ENCODE assay signal across 13 cellular contexts in the genomic region with DNA sequence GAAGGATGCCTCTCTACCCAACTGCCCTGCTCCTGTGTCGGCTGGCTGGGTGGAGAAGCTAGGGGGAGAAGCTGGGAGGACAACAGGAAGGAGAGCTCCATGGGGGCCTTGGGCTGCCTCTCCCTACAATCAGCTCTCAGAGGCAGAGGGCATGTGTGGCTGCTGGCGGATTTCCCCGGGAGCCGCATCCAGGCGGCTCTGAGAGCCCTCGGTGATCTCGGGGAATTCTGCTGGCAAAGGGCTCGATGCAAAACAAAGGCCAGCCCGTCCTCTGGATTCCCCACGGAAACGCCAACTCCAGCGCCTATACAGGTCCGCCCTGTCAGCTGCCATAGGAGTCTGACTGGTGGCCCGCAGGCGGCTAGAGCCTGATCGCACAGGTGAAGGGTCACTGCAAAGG. TPM values are rescaled to one million over a fixed set of nuclear protein-coding genes. Genes with fewer than 3 reads are reported as not detected.
DNase-seq lines count a peak whose midpoint lies in the region; ATAC-seq, FAIRE-seq and TF ChIP-seq lines count a peak whose summit lies in the region.
"Had no signal": no experiment of that assay in that cellular context is flagged by ENCODE, and none has a peak within 500 bp of the region (broad histone marks: within the 10 kb centered on the region; RNA-seq: fewer than 3 reads in every experiment).

No MANE protein-coding gene starts in this region.

- no peaks in the 10 kb centered on the region for H3K27me3 Mint-ChIP-seq in osteocyte (ENCODE audit: unreplicated experiment)
- H3K27me3 Mint-ChIP-seq: CD4-positive, alpha-beta memory T cell; stimulated activated memory B cell treated with anti-CD40 and anti-IgM and Interleukin-4, amounts not matched to agents 10 μg/mL and 1 μg/mL and 100 μg/mL, for 72 hours had no signal

- no peaks in the 10 kb centered on the region for H3K9me3 ChIP-seq in esophagus squamous epithelium

- peaks cover 23% of the 10 kb centered on the region for H3K36me3 Mint-ChIP-seq in osteocyte (ENCODE audit: unreplicated experiment)

- peaks cover 36 to 51% (median 37%) of the 10 kb centered on the region in 3 donors for H3K4me1 ChIP-seq in esophagus squamous epithelium

- WGBS in esophagus squamous epithelium, 2 donors, result 25 to 46% methylated on average over 7 to 16 of the region's 16 CpGs

- intact Hi-C loops in esophagus squamous epithelium (cut with DNase I), result no loop called here

- no peaks in the 10 kb centered on the region for H3K27me3 ChIP-seq in esophagus squamous epithelium

- no peak overlapping the region for H3K4me3 ChIP-seq in AG10803 (ENCODE audit: low read length)
- H3K4me3 ChIP-seq in esophagus squamous epithelium, result no peak overlapping the region

- no peak for TF ChIP-seq CTCF in AG10803 (conservative IDR thresholded peaks at IDR 0.05; ENCODE audit: low read length)
- TF ChIP-seq CTCF in esophagus squamous epithelium (IDR thresholded peaks at IDR 0.05), result no peak
- TF ChIP-seq CTCF in osteocyte (IDR thresholded peaks at IDR 0.05), result no peak

- H3K27ac Mint-ChIP-seq in osteocyte (ENCODE audit: unreplicated experiment), result peak overlapping the region; percentile 99
- H3K27ac Mint-ChIP-seq: stimulated activated memory B cell treated with anti-CD40 and anti-IgM and Interleukin-4, amounts not matched to agents 10 μg/mL and 1 μg/mL and 100 μg/mL, for 72 hours had no signal

- DNase-seq in AG10803 (ENCODE audit: low read depth) (peak; percentile 42), RPMI7951 (ENCODE audit: low read depth) (peak; percentile 36), esophagus squamous epithelium (lab: John Stamatoyannopoulos, UW) (no peak), osteocyte (ENCODE audit: extremely low spot score, unreplicated experiment) (no peak), HTR-8/SVneo (ENCODE audit: insufficient read length, low spot score) (no peak)
- DNase-seq: activated gamma-delta T cell treated with Interleukin-2 at 50 U/mL for 16 hours, erythroblast, NCI-H774 had no signal

- peaks cover 51% of the 10 kb centered on the region for H3K4me1 Mint-ChIP-seq in osteocyte (ENCODE audit: unreplicated experiment)

- H3K9me3 Mint-ChIP-seq in osteocyte (ENCODE audit: unreplicated experiment), result no peaks in the 10 kb centered on the region
- H3K9me3 Mint-ChIP-seq: CD4-positive, alpha-beta memory T cell; stimulated activated memory B cell treated with anti-CD40 and anti-IgM and Interleukin-4, amounts not matched to agents 10 μg/mL and 1 μg/mL and 100 μg/mL, for 72 hours had no signal

- no peak for FAIRE-seq in HTR-8/SVneo (lab: Jason Lieb, UNC)

- peak overlapping the region; percentile 81 to 89 (median 86) for H3K27ac ChIP-seq in esophagus squamous epithelium

- no peak overlapping the region for H3K4me3 Mint-ChIP-seq in osteocyte (ENCODE audit: unreplicated experiment)
- H3K4me3 Mint-ChIP-seq: stimulated activated memory B cell treated with anti-CD40 and anti-IgM and Interleukin-4, amounts not matched to agents 10 μg/mL and 1 μg/mL and 100 μg/mL, for 72 hours had no signal

- ATAC-seq in GM18511 (IDR thresholded peaks at IDR 0.05; ENCODE audit: unreplicated experiment) (no peak), GM18519 (IDR thresholded peaks at IDR 0.05; ENCODE audit: low FRiP score, unreplicated experiment) (no peak), GM21619 (IDR thresholded peaks at IDR 0.05; ENCODE audit: unreplicated experiment) (no peak)

- TF ChIP-seq POLR2A in esophagus squamous epithelium (IDR thresholded peaks at IDR 0.05), result no peak

- peaks cover 35 to 94% (median 49%) of the 10 kb centered on the region in 3 donors for H3K36me3 ChIP-seq in esophagus squamous epithelium

RNA-seq across cellular contexts. Expression of gene EVA1B, which starts 26.4 kb away (rescaled TPM):
- 78.7 and 112 TPM in 2 replicates for total RNA-seq in RPMI7951 (2014; rRNA removed; shearing (Covaris generic))
- total RNA-seq in esophagus squamous epithelium (10 to 100 TPM in 3 of 4 donors, 1 to 10 TPM in 1; 7.5 to 22.1 (median 12.8) TPM), osteocyte (113 and 115 TPM in 2 replicates)

RNA-seq across cellular contexts. Expression of gene STK40, which starts 35.9 kb away (rescaled TPM):
- total RNA-seq in RPMI7951 (2014; rRNA removed; shearing (Covaris generic)), result 16.7 and 18.2 TPM in 2 replicates
- total RNA-seq in esophagus squamous epithelium, result 10 to 100 TPM; 34.5 to 59.7 (median 42.3) TPM
- 42.0 and 45.0 TPM in 2 replicates for total RNA-seq in osteocyte

RNA-seq across cellular contexts. Expression of gene SH3D21, which starts 43.7 kb away (rescaled TPM):
- 4.3 and 7.2 TPM in 2 replicates for total RNA-seq in RPMI7951 (2014; rRNA removed; shearing (Covaris generic))
- total RNA-seq in esophagus squamous epithelium (1 to 10 TPM; 2.8 to 9.7 (median 3.7) TPM), osteocyte (5.1 and 6.4 TPM in 2 replicates)

RNA-seq across cellular contexts. Expression of gene LSM10, which starts 47.9 kb away (rescaled TPM):
- 6.6 and 7.8 TPM in 2 replicates for total RNA-seq in RPMI7951 (2014; rRNA removed; shearing (Covaris generic))
- 10 to 100 TPM in 3 of 4 donors, 1 to 10 TPM in 1; 8.5 to 29.4 (median 16.9) TPM for total RNA-seq in esophagus squamous epithelium
- total RNA-seq in osteocyte, result 46.5 and 48.2 TPM in 2 replicates

Comparison
In these comparisons a context has a peak if more than half of its experiments do, and no peak if none do; other contexts are left out.
1. DNase-seq: peak in AG10803 (single experiment) and RPMI7951 (single experiment); none in esophagus squamous epithelium (single experiment), osteocyte (single experiment) and HTR-8/SVneo (single experiment).